8 cellular contexts compared by ENCODE assay signal in the genomic region with DNA sequence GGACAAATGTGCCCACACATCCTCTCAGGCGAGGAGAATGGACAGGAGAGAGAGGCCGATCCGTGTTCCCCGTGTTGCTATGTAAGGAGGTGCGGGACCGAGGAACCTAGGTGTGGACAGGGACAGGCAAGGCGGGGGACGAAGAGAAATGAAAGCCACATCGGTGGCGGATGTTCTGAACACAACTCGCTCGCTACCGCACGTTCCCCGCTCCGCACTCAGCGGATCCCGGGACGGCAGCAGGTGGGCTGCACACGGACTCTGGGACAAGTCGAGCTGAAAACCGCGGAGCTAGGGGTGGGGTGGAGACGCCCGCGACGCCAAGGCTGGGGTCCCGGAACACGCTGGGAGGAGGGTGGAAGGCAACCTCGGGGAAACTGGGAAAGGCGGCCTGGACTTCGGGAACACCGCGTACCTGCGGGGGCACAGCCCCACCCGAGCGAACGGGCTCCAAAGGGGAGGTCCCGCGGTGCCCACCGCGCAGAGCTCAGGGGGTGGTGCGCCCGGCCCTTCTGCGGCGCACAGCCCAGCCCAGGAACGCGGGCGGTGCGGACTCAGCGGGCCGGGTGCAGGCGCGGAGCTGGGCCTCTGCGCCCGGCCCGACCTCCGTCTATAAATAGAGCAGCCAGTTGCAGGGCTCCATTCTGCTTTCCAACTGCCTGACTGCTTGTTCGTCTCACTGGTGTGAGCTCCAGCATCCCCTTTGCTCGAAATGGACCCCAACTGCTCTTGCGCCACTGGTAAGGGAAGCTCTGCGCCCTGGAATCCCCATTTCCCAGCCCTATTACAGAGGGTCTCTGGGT. TPM values are rescaled to one million over a fixed set of nuclear protein-coding genes. Genes with fewer than 3 reads are reported as not detected.
DNase-seq lines count a peak whose midpoint lies in the region; ATAC-seq, FAIRE-seq and TF ChIP-seq lines count a peak whose summit lies in the region.

A gene (plus strand): TSS at position 642 of the 803 bp plus-strand sequence. CDS start 71 bp downstream, at position 713.

- peaks cover 7% of the 10 kb centered on the region for H3K36me3 Mint-ChIP-seq in activated T-helper 2 cell treated with anti-CD3 and anti-CD28 coated beads, Interferon-gamma antibody, Interleukin-2, Interleukin-4, amounts not matched to agents 10 μg/mL and 5 μg/mL and 100 μg/mL, durations not matched to agents 14 hours and 24 hours and 36 hours (ENCODE audit: low read depth)
- H3K36me3 Mint-ChIP-seq in naive B cell: no peaks in the 10 kb centered on the region

- no peak for TF ChIP-seq CTCF in fibroblast of the aortic adventitia (IDR thresholded peaks at IDR 0.05; ENCODE audit: insufficient read depth, low read length)
- TF ChIP-seq CTCF in subcutaneous adipose tissue (IDR thresholded peaks at IDR 0.05; ENCODE audit: low read depth): no peak

- H3K9me3 Mint-ChIP-seq in activated T-helper 2 cell treated with anti-CD3 and anti-CD28 coated beads, Interferon-gamma antibody, Interleukin-2, Interleukin-4, amounts not matched to agents 10 μg/mL and 5 μg/mL and 100 μg/mL, durations not matched to agents 14 hours and 24 hours and 36 hours: no peaks in the 10 kb centered on the region
- H3K9me3 Mint-ChIP-seq in naive B cell: no peaks in the 10 kb centered on the region

- FAIRE-seq in GM12891 (lab: Jason Lieb, UNC): no peak

- peak; percentile 24 for DNase-seq in NK-92 treated with Interleukin-12 subunit alpha and Interleukin-12 subunit beta, amount 100 ng/mL, for 24 hours (lab: John Stamatoyannopoulos, UW)
- DNase-seq in NK-92 (lab: John Stamatoyannopoulos, UW; ENCODE audit: unreplicated experiment) (no peak), NCI-H2029 (lab: John Stamatoyannopoulos, UW) (peak; percentile 50), fibroblast of the aortic adventitia (ENCODE audit: low read depth) (peak; percentile 82), naive B cell (no peak), GM12891 (ENCODE audit: insufficient read length, low spot score) (no peak)
- peak; percentile 67 for DNase-seq in activated T-helper 2 cell treated with anti-CD3 and anti-CD28 coated beads, Interferon-gamma antibody, Interleukin-2, Interleukin-4, amounts not matched to agents 10 μg/mL and 5 μg/mL and 100 μg/mL, durations not matched to agents 14 hours and 24 hours and 36 hours (ENCODE audit: low spot score)

- peaks cover 5% of the 10 kb centered on the region for H3K27me3 Mint-ChIP-seq in activated T-helper 2 cell treated with anti-CD3 and anti-CD28 coated beads, Interferon-gamma antibody, Interleukin-2, Interleukin-4, amounts not matched to agents 10 μg/mL and 5 μg/mL and 100 μg/mL, durations not matched to agents 14 hours and 24 hours and 36 hours (ENCODE audit: low read depth)
- H3K27me3 Mint-ChIP-seq in naive B cell: peaks cover 39 to 63% (median 49%) of the 10 kb centered on the region in 3 donors

- peak within 1 kb of the TSS; percentile 95 for H3K27ac Mint-ChIP-seq in activated T-helper 2 cell treated with anti-CD3 and anti-CD28 coated beads, Interferon-gamma antibody, Interleukin-2, Interleukin-4, amounts not matched to agents 10 μg/mL and 5 μg/mL and 100 μg/mL, durations not matched to agents 14 hours and 24 hours and 36 hours
- H3K27ac Mint-ChIP-seq in naive B cell: peak within 1 kb of the TSS in 2 of 6 donors; percentile 53 to 54

- peaks cover 24% of the 10 kb centered on the region for H3K4me1 Mint-ChIP-seq in activated T-helper 2 cell treated with anti-CD3 and anti-CD28 coated beads, Interferon-gamma antibody, Interleukin-2, Interleukin-4, amounts not matched to agents 10 μg/mL and 5 μg/mL and 100 μg/mL, durations not matched to agents 14 hours and 24 hours and 36 hours (ENCODE audit: low read depth)
- peaks cover 20 to 29% (median 25%) of the 10 kb centered on the region in 3 donors for H3K4me1 Mint-ChIP-seq in naive B cell

- intact Hi-C loops in activated T-helper 2 cell treated with anti-CD3 and anti-CD28 coated beads, Interferon-gamma antibody, Interleukin-2, Interleukin-4, amounts not matched to agents 10 μg/mL and 5 μg/mL and 100 μg/mL, durations not matched to agents 14 hours and 24 hours and 36 hours (cut with micrococcal nuclease): loop anchor here (1.0 to 5.0 kb wide), 4 partner anchors 8 to 48 kb away; a partner anchor contains a TSS

- ATAC-seq in naive B cell (ENCODE audit: low read depth in 2 of 2): peak; percentile 31 to 38

- TF ChIP-seq POLR2A in GM12891 (IDR thresholded peaks at IDR 0.05; ENCODE audit: low read depth, low read length): no peak

- peak within 1 kb of the TSS; percentile 94 for H3K4me3 Mint-ChIP-seq in activated T-helper 2 cell treated with anti-CD3 and anti-CD28 coated beads, Interferon-gamma antibody, Interleukin-2, Interleukin-4, amounts not matched to agents 10 μg/mL and 5 μg/mL and 100 μg/mL, durations not matched to agents 14 hours and 24 hours and 36 hours (ENCODE audit: low read depth)
- H3K4me3 Mint-ChIP-seq in naive B cell: peak within 1 kb of the TSS; percentile 44 to 85 (median 79)

- peak within 1 kb of the TSS; percentile 81 for H3K4me3 ChIP-seq in fibroblast of the aortic adventitia (ENCODE audit: low read depth, low read length)

TF ChIP-seq in GM12891, 5 proteins besides CTCF, POLR2A, EP300 and RAD21:
- TF ChIP-seq PAX5 (IDR thresholded peaks at IDR 0.05; ENCODE audit: insufficient read depth, low read length, severe bottlenecking): no peak
- TF ChIP-seq TAF1 (IDR thresholded peaks at IDR 0.05; ENCODE audit: low read depth, low read length): no peak
- no peak for TF ChIP-seq POLR2AphosphoS5 (IDR thresholded peaks at IDR 0.05; ENCODE audit: low read depth, low read length)
- no peak for TF ChIP-seq SPI1 (IDR thresholded peaks at IDR 0.05; ENCODE audit: low read depth, low read length)
- TF ChIP-seq POU2F2 (IDR thresholded peaks at IDR 0.05; ENCODE audit: low read depth, low read length): no peak

RNA-seq across cellular contexts. Expression of the gene that starts here (rescaled TPM):
- 181 and 184 TPM in 2 replicates for total RNA-seq in activated T-helper 2 cell treated with anti-CD3 and anti-CD28 coated beads, Interferon-gamma antibody, Interleukin-2, Interleukin-4, amounts not matched to agents 10 μg/mL and 5 μg/mL and 100 μg/mL, durations not matched to agents 14 hours and 24 hours and 36 hours
- total RNA-seq in fibroblast of the aortic adventitia (ENCODE audit: low replicate concordance) (54.7 and 103 TPM in 2 replicates), subcutaneous adipose tissue (1,000 to 10,000 TPM in 1 of 4 donors, 100 to 1,000 TPM in 3; 205 to 2,492 (median 258) TPM)
- not detected for polyA plus RNA-seq in naive B cell (ENCODE audit: low read depth in 6 of 6)
- 0.87 TPM for polyA plus RNA-seq in GM12891 (2012; ENCODE audit: low read depth, missing spikeins)

Comparison
In these comparisons a context has a peak if more than half of its experiments do, and no peak if none do; other contexts are left out.
1. DNase-seq: peak in NK-92 treated with Interleukin-12 subunit alpha and Interleukin-12 subunit beta, amount 100 ng/mL, for 24 hours (single experiment), NCI-H2029 (single experiment), activated T-helper 2 cell treated with anti-CD3 and anti-CD28 coated beads, Interferon-gamma antibody, Interleukin-2, Interleukin-4, amounts not matched to agents 10 μg/mL and 5 μg/mL and 100 μg/mL, durations not matched to agents 14 hours and 24 hours and 36 hours (single experiment) and fibroblast of the aortic adventitia (single experiment); none in NK-92 (single experiment), naive B cell (single experiment) and GM12891 (single experiment).
2. Peak in ATAC-seq in naive B cell; RNA of the gene not detected or under 1 TPM.